In genomic region chr11:17972987-17973386, GRCh38 we compare ENCODE assay signal across 8 cellular contexts. TPM values are rescaled to one million over a fixed set of nuclear protein-coding genes. Genes with fewer than 3 reads are reported as not detected.
DNase-seq lines count a peak whose midpoint lies in the region; ATAC-seq and TF ChIP-seq lines count a peak whose summit lies in the region.

No MANE protein-coding gene starts in this region.

- no peaks in the 10 kb centered on the region for H3K79me2 ChIP-seq in Loucy (ENCODE audit: insufficient read depth, low read length)

- H3K27ac ChIP-seq in thoracic aorta: no peak overlapping the region

- H4K20me1 ChIP-seq in Loucy (ENCODE audit: insufficient read depth, low read length, poor library complexity, severe bottlenecking): no peaks in the 10 kb centered on the region

- H3K4me3 ChIP-seq in Loucy (ENCODE audit: low read length, poor library complexity, severe bottlenecking) (no peak overlapping the region), thoracic aorta (no peak overlapping the region)

- TF ChIP-seq CTCF in Loucy (conservative IDR thresholded peaks at IDR 0.05; ENCODE audit: low read length): peak; percentile 72
- TF ChIP-seq CTCF in thoracic aorta (IDR thresholded peaks at IDR 0.05): peak; percentile 53

- ATAC-seq in thoracic aorta (ENCODE audit: insufficient number of reproducible peaks, low FRiP score, low read depth) (peak; percentile 91), HG02938 (IDR thresholded peaks at IDR 0.05; ENCODE audit: unreplicated experiment) (no peak), HG02970 (IDR thresholded peaks at IDR 0.05; ENCODE audit: low FRiP score, unreplicated experiment) (no peak)

- H3K4me2 ChIP-seq in Loucy (ENCODE audit: low read depth, low read length, poor library complexity, severe bottlenecking): no peak overlapping the region

- H3K9me2 ChIP-seq in Loucy (replicated peaks; ENCODE audit: low read depth, low read length): no peaks in the 10 kb centered on the region

- no peak overlapping the region for H2AFZ ChIP-seq in Loucy (ENCODE audit: low read length)

- H3K27me3 ChIP-seq in Loucy (ENCODE audit: insufficient read depth, low read length, poor library complexity, severe bottlenecking): no peaks in the 10 kb centered on the region
- no peaks in the 10 kb centered on the region for H3K27me3 ChIP-seq in thoracic aorta (replicated peaks; ENCODE audit: insufficient read depth)

- H3K36me3 ChIP-seq in Loucy (ENCODE audit: insufficient read depth, low read length): peaks cover 16% of the 10 kb centered on the region
- H3K36me3 ChIP-seq in thoracic aorta: peaks cover 8% of the 10 kb centered on the region

- no peaks in the 10 kb centered on the region for H3K4me1 ChIP-seq in Loucy (ENCODE audit: insufficient read depth, low read length, poor library complexity, severe bottlenecking)
- peaks cover 5 to 15% of the 10 kb centered on the region in 2 donors for H3K4me1 ChIP-seq in thoracic aorta (ENCODE audit: control insufficient read depth in 1 of 2, low read depth in 2 of 2)

- DNase-seq in DMS79 treated with DMSO at 0.1 percent for 48 hours (lab: John Stamatoyannopoulos, UW) (peak; percentile 15), astrocyte of the hippocampus (ENCODE audit: low read depth, low spot score) (peak; percentile 92), iPS-NIHi11 (ENCODE audit: low spot score) (peak; percentile 77), thoracic aorta (ENCODE audit: low spot score) (no peak), NOMO-1 treated with dmso at 0.1 percent for 144 hours (lab: John Stamatoyannopoulos, UW; ENCODE audit: unreplicated experiment) (no peak)

- H3F3A ChIP-seq in Loucy (ENCODE audit: low read depth): no peaks in the 10 kb centered on the region

- H3K9me3 ChIP-seq in Loucy (ENCODE audit: insufficient read depth, low read depth, low read length) (no peaks in the 10 kb centered on the region; the same call in 1 of the 2 replicates), thoracic aorta (no peaks in the 10 kb centered on the region)

- no peak overlapping the region for H3K9ac ChIP-seq in Loucy (ENCODE audit: low read depth, low read length, poor library complexity, severe bottlenecking)

RNA-seq across cellular contexts. Expression of gene SERGEF, which starts 39.9 kb away (rescaled TPM):
- 10 to 100 TPM; 27.3 to 32.0 TPM for total RNA-seq in thoracic aorta

Comparison
In these comparisons a context has a peak if more than half of its experiments do, and no peak if none do; other contexts are left out.
1. DNase-seq: peak in DMS79 treated with DMSO at 0.1 percent for 48 hours (single experiment), astrocyte of the hippocampus (single experiment) and iPS-NIHi11 (single experiment); none in thoracic aorta (single experiment) and NOMO-1 treated with dmso at 0.1 percent for 144 hours (single experiment).